8 cellular contexts compared by ENCODE assay signal in genomic region chr6:47308674-47309325, GRCh38. TPM values are rescaled to one million over a fixed set of nuclear protein-coding genes. Genes with fewer than 3 reads are reported as not detected.
DNase-seq lines count a peak whose midpoint lies in the region; ATAC-seq and TF ChIP-seq lines count a peak whose summit lies in the region.

No MANE protein-coding gene starts in this region.

- H3K4me3 Mint-ChIP-seq in CD4-positive, alpha-beta memory T cell: peak overlapping the region in 7 of 8 donors; percentile 47 to 74 (median 61)
- H3K4me3 Mint-ChIP-seq in IgD-negative memory B cell: peak overlapping the region; percentile 7 to 84 (median 77)
- peak overlapping the region; percentile 80 for H3K4me3 Mint-ChIP-seq in activated naive CD4-positive, alpha-beta T cell treated with anti-CD3 and anti-CD28 coated beads, Interleukin-2, amount 50 U/mL, for 24 hours

- TF ChIP-seq CTCF in heart right ventricle (IDR thresholded peaks at IDR 0.05): no peak

- H3K27ac Mint-ChIP-seq in CD4-positive, alpha-beta memory T cell: no peak overlapping the region
- no peak overlapping the region for H3K27ac Mint-ChIP-seq in IgD-negative memory B cell
- H3K27ac Mint-ChIP-seq in activated naive CD4-positive, alpha-beta T cell treated with anti-CD3 and anti-CD28 coated beads, Interleukin-2, amount 50 U/mL, for 24 hours: no peak overlapping the region

- ATAC-seq in GM19328 (IDR thresholded peaks at IDR 0.05; ENCODE audit: unreplicated experiment) (peak; percentile 15), heart right ventricle (peak; percentile 28 to 60 (median 43))
- no peak for ATAC-seq in activated CD4-positive, CD25-positive, alpha-beta regulatory T cell treated with anti-CD3 and anti-CD28 coated beads, Interleukin-2, amount 50 U/mL, for 24 hours

- H3K27me3 Mint-ChIP-seq in CD4-positive, alpha-beta memory T cell: peaks cover 29 to 58% of the 10 kb centered on the region in 2 donors
- peaks cover 35% of the 10 kb centered on the region for H3K27me3 Mint-ChIP-seq in IgD-negative memory B cell
- H3K27me3 Mint-ChIP-seq in activated naive CD4-positive, alpha-beta T cell treated with anti-CD3 and anti-CD28 coated beads, Interleukin-2, amount 50 U/mL, for 24 hours: peaks cover 38% of the 10 kb centered on the region

- 0 to 1% methylated on average over 49 of the region's 49 CpGs for WGBS in heart right ventricle, 2 donors

- DNase-seq in CD4-positive, alpha-beta memory T cell: peak in 4 of 5 donors; percentile 1 to 6 (median 3)
- peak; percentile 13 to 33 for DNase-seq in heart right ventricle
- DNase-seq in posterior cingulate gyrus: peak in 8 of 10 donors; percentile 16 to 89 (median 30)
- DNase-seq in activated gamma-delta T cell (lab: John Stamatoyannopoulos, UW): no peak

- no peaks in the 10 kb centered on the region for H3K9me3 ChIP-seq in CD4-positive, alpha-beta memory T cell (ENCODE audit: control insufficient read depth in 1 of 2, low read length in 2 of 2)
- H3K9me3 ChIP-seq in heart right ventricle: no peaks in the 10 kb centered on the region

- no peaks in the 10 kb centered on the region for H3K27me3 ChIP-seq in CD4-positive, alpha-beta memory T cell (ENCODE audit: insufficient read depth, low read length)
- peaks cover 0 to 61% (median 35%) of the 10 kb centered on the region in 7 donors for H3K27me3 ChIP-seq in heart right ventricle

- CTCF ChIA-PET in CD4-positive, alpha-beta memory T cell (lab: Charles Lee; ENCODE audit: partially characterized antibody): no interaction called here

- no peak overlapping the region for H3K27ac ChIP-seq in CD4-positive, alpha-beta memory T cell (ENCODE audit: low read depth, low read length)
- H3K27ac ChIP-seq in heart right ventricle: peak overlapping the region in 9 of 10 donors; percentile 53 to 81 (median 75)

- peak overlapping the region in 1 of 2 donors; percentile 43 for H3K4me3 ChIP-seq in CD4-positive, alpha-beta memory T cell (ENCODE audit: low read length in 2 of 2)
- H3K4me3 ChIP-seq in heart right ventricle: peak overlapping the region; percentile 56 to 83 (median 78)

- H3K9me3 Mint-ChIP-seq in CD4-positive, alpha-beta memory T cell: peaks cover 0 to 2% (median 0%) of the 10 kb centered on the region in 8 donors
- no peaks in the 10 kb centered on the region for H3K9me3 Mint-ChIP-seq in IgD-negative memory B cell
- no peaks in the 10 kb centered on the region for H3K9me3 Mint-ChIP-seq in activated naive CD4-positive, alpha-beta T cell treated with anti-CD3 and anti-CD28 coated beads, Interleukin-2, amount 50 U/mL, for 24 hours

- H3K4me1 ChIP-seq in CD4-positive, alpha-beta memory T cell (ENCODE audit: insufficient read depth, low read length): peaks cover 12% of the 10 kb centered on the region
- H3K4me1 ChIP-seq in heart right ventricle: peaks cover 0 to 25% (median 11%) of the 10 kb centered on the region in 9 donors

- no peaks in the 10 kb centered on the region for H3K36me3 ChIP-seq in CD4-positive, alpha-beta memory T cell (ENCODE audit: insufficient read depth, low read length)
- no peaks in the 10 kb centered on the region for H3K36me3 ChIP-seq in heart right ventricle

- POLR2A ChIA-PET in CD4-positive, alpha-beta memory T cell (lab: Charles Lee; ENCODE audit: partially characterized antibody): no interaction called here

- H3K4me1 Mint-ChIP-seq in CD4-positive, alpha-beta memory T cell: peaks cover 3 to 12% (median 7%) of the 10 kb centered on the region in 4 donors
- H3K4me1 Mint-ChIP-seq in IgD-negative memory B cell: peaks cover 4 to 7% (median 5%) of the 10 kb centered on the region in 3 donors
- H3K4me1 Mint-ChIP-seq in activated naive CD4-positive, alpha-beta T cell treated with anti-CD3 and anti-CD28 coated beads, Interleukin-2, amount 50 U/mL, for 24 hours: peaks cover 10% of the 10 kb centered on the region

- intact Hi-C loops in CD4-positive, alpha-beta memory T cell (cut with micrococcal nuclease): no loop called here
- intact Hi-C loops in heart right ventricle (cut with DNase I): loop anchor here in 7 of 10 donors (2.0 to 10.0 kb wide), 6 partner anchors 54 to 464 kb away; no protein-coding TSS in a partner anchor
- intact Hi-C loops in posterior cingulate gyrus (cut with DNase I): loop anchor here (5.0 to 10.0 kb wide), 2 partner anchors 64 to 461 kb away; no protein-coding TSS in a partner anchor

- no peaks in the 10 kb centered on the region for H3K36me3 Mint-ChIP-seq in CD4-positive, alpha-beta memory T cell
- no peaks in the 10 kb centered on the region for H3K36me3 Mint-ChIP-seq in IgD-negative memory B cell
- H3K36me3 Mint-ChIP-seq in activated naive CD4-positive, alpha-beta T cell treated with anti-CD3 and anti-CD28 coated beads, Interleukin-2, amount 50 U/mL, for 24 hours: no peaks in the 10 kb centered on the region

RNA-seq across cellular contexts. Expression of gene TNFRSF21, which starts 0.9 kb away (rescaled TPM):
- total RNA-seq in CD4-positive, alpha-beta memory T cell: under 1 TPM; 0.19 to 0.23 TPM
- polyA plus RNA-seq in CD4-positive, alpha-beta memory T cell: not detected
- polyA plus RNA-seq in IgD-negative memory B cell: 0.31 TPM
- 10 to 100 TPM in 1 of 10 donors, 1 to 10 TPM in 9; 3.8 to 12.8 (median 6.0) TPM for total RNA-seq in heart right ventricle
- polyA plus RNA-seq in heart right ventricle: 1 to 10 TPM; 5.3 to 6.4 TPM

Comparison
In these comparisons a context has a peak if more than half of its experiments do, and no peak if none do; other contexts are left out.
1. ATAC-seq: peak in GM19328 (single experiment) and heart right ventricle (8 of 8); none in activated CD4-positive, CD25-positive, alpha-beta regulatory T cell treated with anti-CD3 and anti-CD28 coated beads, Interleukin-2, amount 50 U/mL, for 24 hours (0 of 2).
2. Peak in every context shown above with its lines, with median percentiles within 50 percentile points of each other: H3K4me3 Mint-ChIP-seq.